In the genomic region with DNA sequence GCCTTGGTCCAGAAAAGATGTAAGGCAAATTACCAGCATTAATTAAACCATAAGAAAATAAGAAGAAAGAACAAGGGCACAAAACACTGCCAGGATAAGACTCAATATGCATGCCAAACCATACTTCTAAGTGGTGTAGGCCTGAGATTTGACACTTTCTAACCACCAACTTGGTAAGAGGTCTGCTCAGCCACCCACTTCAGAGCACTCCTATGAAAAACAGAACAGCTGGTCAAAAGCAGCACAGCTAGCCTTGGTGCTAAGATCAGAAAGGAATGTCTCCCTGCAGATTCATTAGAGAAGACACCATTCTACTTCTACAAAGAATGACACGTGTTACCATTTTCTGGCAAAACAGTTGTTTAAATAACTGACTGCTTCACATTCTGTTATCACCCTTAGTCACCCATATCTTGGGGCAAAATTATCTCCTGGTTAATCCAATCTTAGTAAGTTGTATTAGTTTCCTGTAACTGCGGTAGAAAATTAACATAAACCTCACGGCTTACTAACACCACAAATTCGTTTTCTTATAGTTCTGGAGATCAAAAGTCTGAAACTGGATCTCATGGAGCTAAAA, we compare ENCODE assay signal across 13 cellular contexts. TPM values are rescaled to one million over a fixed set of nuclear protein-coding genes. Genes with fewer than 3 reads are reported as not detected.
DNase-seq lines count a peak whose midpoint lies in the region; ATAC-seq lines count a peak whose summit lies in the region.
"Had no signal": no experiment of that assay in that cellular context is flagged by ENCODE, and none has a peak within 500 bp of the region (broad histone marks: within the 10 kb centered on the region; RNA-seq: fewer than 3 reads in every experiment).

No MANE protein-coding gene starts in this region.

- DNase-seq in activated T-cell treated with anti-CD3 and anti-CD28 coated beads, Interleukin-2, amount 50 U/mL, for 72 hours, result no peak
- DNase-seq in activated T-cell treated with anti-CD3 and anti-CD28 coated beads, Interleukin-2, amount 50 U/mL, for 1 hour, result no peak
- DNase-seq in NCI-H2107 treated with DMSO at 0.1 percent for 48 hours (lab: John Stamatoyannopoulos, UW; ENCODE audit: unreplicated experiment), result peak; percentile 69
- no peak for DNase-seq in central memory CD8-positive, alpha-beta T cell (ENCODE audit: low spot score in 2 of 2)
- DNase-seq in superior temporal gyrus (ENCODE audit: extremely low spot score), result no peak
- DNase-seq in activated CD4-positive, alpha-beta T cell treated with anti-CD3 and anti-CD28 coated beads, Interleukin-2, amount 10 ng/mL, durations not matched to agents 24 days and 14 days, result no peak
- DNase-seq in ecto neural progenitor cell (ENCODE audit: low spot score), result no peak
- DNase-seq: endodermal cell, MV-4-11, posterior cingulate gyrus had no signal

- peaks cover 2 to 3% of the 10 kb centered on the region in 2 donors for H3K36me3 Mint-ChIP-seq in activated T-cell treated with anti-CD3 and anti-CD28 coated beads, Interleukin-2, amount 50 U/mL, for 72 hours (ENCODE audit: insufficient read depth in 2 of 2)
- peaks cover 9% of the 10 kb centered on the region for H3K36me3 Mint-ChIP-seq in central memory CD8-positive, alpha-beta T cell (ENCODE audit: insufficient read depth)
- no peaks in the 10 kb centered on the region for H3K36me3 Mint-ChIP-seq in stimulated activated naive CD8-positive, alpha-beta T cell treated with anti-CD3 and anti-CD28 coated beads, Interleukin-15, Interleukin-2, amounts not matched to agents 100 ng/mL and 50 ng/mL, for 24 hours (ENCODE audit: low read depth)
- H3K36me3 Mint-ChIP-seq in activated CD4-positive, alpha-beta T cell treated with anti-CD3 and anti-CD28 coated beads, Interleukin-2, amount 10 ng/mL, durations not matched to agents 24 days and 14 days (ENCODE audit: low read depth), result peaks cover 8% of the 10 kb centered on the region
- H3K36me3 Mint-ChIP-seq: mesothelial cell of epicardium had no signal

- peak; percentile 83 to 90 for ATAC-seq in activated T-cell treated with anti-CD3 and anti-CD28 coated beads, Interleukin-2, amount 50 U/mL, for 72 hours (replicated peaks in 1 of 2)
- ATAC-seq in central memory CD8-positive, alpha-beta T cell (replicated peaks; ENCODE audit: extremely low read depth, poor library complexity, severe bottlenecking), result peak; percentile 88

- peak overlapping the region; percentile 19 for H3K27ac Mint-ChIP-seq in activated T-cell treated with anti-CD3 and anti-CD28 coated beads, Interleukin-2, amount 50 U/mL, for 72 hours
- peak overlapping the region; percentile 29 for H3K27ac Mint-ChIP-seq in central memory CD8-positive, alpha-beta T cell (ENCODE audit: low read depth)
- peak overlapping the region; percentile 6 for H3K27ac Mint-ChIP-seq in stimulated activated naive CD8-positive, alpha-beta T cell treated with anti-CD3 and anti-CD28 coated beads, Interleukin-15, Interleukin-2, amounts not matched to agents 100 ng/mL and 50 ng/mL, for 24 hours
- H3K27ac Mint-ChIP-seq in activated CD4-positive, alpha-beta T cell treated with anti-CD3 and anti-CD28 coated beads, Interleukin-2, amount 10 ng/mL, durations not matched to agents 24 days and 14 days, result no peak overlapping the region
- H3K27ac Mint-ChIP-seq: brain, endodermal cell, mesothelial cell of epicardium had no signal

- intact Hi-C loops in activated CD4-positive, alpha-beta T cell treated with anti-CD3 and anti-CD28 coated beads, Interleukin-2, amount 10 ng/mL, durations not matched to agents 24 days and 14 days (cut with micrococcal nuclease), result loop anchor here (5.0 kb wide), 1 partner anchor 40 kb away; no protein-coding TSS in a partner anchor

- peak overlapping the region in 1 of 2 donors; percentile 12 for H3K4me3 Mint-ChIP-seq in activated T-cell treated with anti-CD3 and anti-CD28 coated beads, Interleukin-2, amount 50 U/mL, for 72 hours
- H3K4me3 Mint-ChIP-seq in central memory CD8-positive, alpha-beta T cell, result peak overlapping the region; percentile 28
- peak overlapping the region; percentile 2 for H3K4me3 Mint-ChIP-seq in stimulated activated naive CD8-positive, alpha-beta T cell treated with anti-CD3 and anti-CD28 coated beads, Interleukin-15, Interleukin-2, amounts not matched to agents 100 ng/mL and 50 ng/mL, for 24 hours
- no peak overlapping the region for H3K4me3 Mint-ChIP-seq in activated CD4-positive, alpha-beta T cell treated with anti-CD3 and anti-CD28 coated beads, Interleukin-2, amount 10 ng/mL, durations not matched to agents 24 days and 14 days
- H3K4me3 Mint-ChIP-seq: brain, endodermal cell, mesothelial cell of epicardium had no signal

- no peaks in the 10 kb centered on the region for H3K27me3 Mint-ChIP-seq in activated T-cell treated with anti-CD3 and anti-CD28 coated beads, Interleukin-2, amount 50 U/mL, for 72 hours (ENCODE audit: low read depth)
- H3K27me3 Mint-ChIP-seq in central memory CD8-positive, alpha-beta T cell, result no peaks in the 10 kb centered on the region
- no peaks in the 10 kb centered on the region for H3K27me3 Mint-ChIP-seq in stimulated activated naive CD8-positive, alpha-beta T cell treated with anti-CD3 and anti-CD28 coated beads, Interleukin-15, Interleukin-2, amounts not matched to agents 100 ng/mL and 50 ng/mL, for 24 hours
- H3K27me3 Mint-ChIP-seq in activated CD4-positive, alpha-beta T cell treated with anti-CD3 and anti-CD28 coated beads, Interleukin-2, amount 10 ng/mL, durations not matched to agents 24 days and 14 days, result no peaks in the 10 kb centered on the region
- H3K27me3 Mint-ChIP-seq: brain had no signal

- no peaks in the 10 kb centered on the region for H3K9me3 Mint-ChIP-seq in activated T-cell treated with anti-CD3 and anti-CD28 coated beads, Interleukin-2, amount 50 U/mL, for 72 hours
- no peaks in the 10 kb centered on the region for H3K9me3 Mint-ChIP-seq in central memory CD8-positive, alpha-beta T cell
- no peaks in the 10 kb centered on the region for H3K9me3 Mint-ChIP-seq in stimulated activated naive CD8-positive, alpha-beta T cell treated with anti-CD3 and anti-CD28 coated beads, Interleukin-15, Interleukin-2, amounts not matched to agents 100 ng/mL and 50 ng/mL, for 24 hours
- H3K9me3 Mint-ChIP-seq in activated CD4-positive, alpha-beta T cell treated with anti-CD3 and anti-CD28 coated beads, Interleukin-2, amount 10 ng/mL, durations not matched to agents 24 days and 14 days, result no peaks in the 10 kb centered on the region
- H3K9me3 Mint-ChIP-seq: brain, endodermal cell, mesothelial cell of epicardium had no signal

- peaks cover 46% of the 10 kb centered on the region for H3K4me1 Mint-ChIP-seq in activated T-cell treated with anti-CD3 and anti-CD28 coated beads, Interleukin-2, amount 50 U/mL, for 72 hours (ENCODE audit: low read depth)
- H3K4me1 Mint-ChIP-seq in central memory CD8-positive, alpha-beta T cell, result peaks cover 43% of the 10 kb centered on the region
- peaks cover 42% of the 10 kb centered on the region for H3K4me1 Mint-ChIP-seq in stimulated activated naive CD8-positive, alpha-beta T cell treated with anti-CD3 and anti-CD28 coated beads, Interleukin-15, Interleukin-2, amounts not matched to agents 100 ng/mL and 50 ng/mL, for 24 hours (ENCODE audit: low read depth)
- H3K4me1 Mint-ChIP-seq in activated CD4-positive, alpha-beta T cell treated with anti-CD3 and anti-CD28 coated beads, Interleukin-2, amount 10 ng/mL, durations not matched to agents 24 days and 14 days, result peaks cover 31% of the 10 kb centered on the region

RNA-seq across cellular contexts. Expression of gene RPS6KA5, which starts 13.2 kb away (rescaled TPM):
- 10 to 100 TPM; 18.5 to 30.3 TPM for total RNA-seq in activated T-cell treated with anti-CD3 and anti-CD28 coated beads, Interleukin-2, amount 50 U/mL, for 72 hours
- 13.5 and 13.8 TPM in 2 replicates for total RNA-seq in activated CD4-positive, alpha-beta T cell treated with anti-CD3 and anti-CD28 coated beads, Interleukin-2, amount 10 ng/mL, durations not matched to agents 24 days and 14 days
